ENCODE assay signal across 1 cellular context in the genomic region with DNA sequence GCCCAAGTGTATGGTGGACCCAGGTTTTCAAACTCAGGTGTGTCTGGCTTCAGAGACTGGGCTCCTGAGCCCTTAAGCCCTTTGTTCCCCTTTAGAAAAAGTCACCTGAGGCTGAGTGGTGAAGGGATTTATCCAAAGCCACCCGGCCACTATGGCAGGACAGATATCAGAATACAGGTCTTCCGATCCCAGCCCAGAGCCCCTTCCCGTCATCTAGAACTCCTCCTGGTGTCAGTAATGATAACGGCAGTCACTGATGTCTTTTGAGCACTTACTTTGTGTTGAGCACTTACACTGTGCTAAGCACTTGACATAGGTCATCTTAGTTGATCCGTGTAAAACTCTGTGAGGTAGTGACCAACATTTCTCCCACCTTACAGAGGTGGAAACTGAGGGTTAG.
TF ChIP-seq lines count a peak whose summit lies in the region.

No MANE protein-coding gene starts in this region.

TF ChIP-seq in K562, 482 proteins besides CTCF, POLR2A, EP300 and RAD21:
- TF ChIP-seq LARP7 (IDR thresholded peaks at IDR 0.05) (no peak), ELF4 (CRISPR knock-in tag; IDR thresholded peaks at IDR 0.05) (no peak), IFI16 (CRISPR knock-in tag; IDR thresholded peaks at IDR 0.05) (no peak), NEUROD1 (IDR thresholded peaks at IDR 0.05; ENCODE audit: borderline replicate concordance, low read depth, low read length, partially characterized antibody) (no peak), CHD4 (IDR thresholded peaks at IDR 0.05; ENCODE audit: insufficient read depth, insufficient replicate concordance, low read depth, low read length, poor library complexity, severe bottlenecking) (no peak), TRIM28 (IDR thresholded peaks at IDR 0.05) (no peak), ZFX (CRISPR knock-in tag; IDR thresholded peaks at IDR 0.05) (no peak), ZC3H8 (IDR thresholded peaks at IDR 0.05) (no peak), MEF2A (IDR thresholded peaks at IDR 0.05; ENCODE audit: control insufficient read depth, low read depth, low read length) (no peak), ZNF175 (CRISPR knock-in tag; IDR thresholded peaks at IDR 0.05; ENCODE audit: low read depth) (no peak), SRSF3 (IDR thresholded peaks at IDR 0.05; ENCODE audit: insufficient read depth, low read length) (no peak)
- TF ChIP-seq, protein P1, sequence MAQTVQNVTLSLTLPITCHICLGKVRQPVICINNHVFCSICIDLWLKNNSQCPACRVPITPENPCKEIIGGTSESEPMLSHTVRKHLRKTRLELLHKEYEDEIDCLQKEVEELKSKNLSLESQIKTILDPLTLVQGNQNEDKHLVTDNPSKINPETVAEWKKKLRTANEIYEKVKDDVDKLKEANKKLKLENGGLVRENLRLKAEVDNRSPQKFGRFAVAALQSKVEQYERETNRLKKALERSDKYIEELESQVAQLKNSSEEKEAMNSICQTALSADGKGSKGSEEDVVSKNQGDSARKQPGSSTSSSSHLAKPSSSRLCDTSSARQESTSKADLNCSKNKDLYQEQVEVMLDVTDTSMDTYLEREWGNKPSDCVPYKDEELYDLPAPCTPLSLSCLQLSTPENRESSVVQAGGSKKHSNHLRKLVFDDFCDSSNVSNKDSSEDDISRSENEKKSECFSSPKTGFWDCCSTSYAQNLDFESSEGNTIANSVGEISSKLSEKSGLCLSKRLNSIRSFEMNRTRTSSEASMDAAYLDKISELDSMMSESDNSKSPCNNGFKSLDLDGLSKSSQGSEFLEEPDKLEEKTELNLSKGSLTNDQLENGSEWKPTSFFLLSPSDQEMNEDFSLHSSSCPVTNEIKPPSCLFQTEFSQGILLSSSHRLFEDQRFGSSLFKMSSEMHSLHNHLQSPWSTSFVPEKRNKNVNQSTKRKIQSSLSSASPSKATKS (CRISPR knock-in tag; IDR thresholded peaks at IDR 0.05) = no peak
